Comparison of ENCODE assay signal across 8 cellular contexts in the genomic region with DNA sequence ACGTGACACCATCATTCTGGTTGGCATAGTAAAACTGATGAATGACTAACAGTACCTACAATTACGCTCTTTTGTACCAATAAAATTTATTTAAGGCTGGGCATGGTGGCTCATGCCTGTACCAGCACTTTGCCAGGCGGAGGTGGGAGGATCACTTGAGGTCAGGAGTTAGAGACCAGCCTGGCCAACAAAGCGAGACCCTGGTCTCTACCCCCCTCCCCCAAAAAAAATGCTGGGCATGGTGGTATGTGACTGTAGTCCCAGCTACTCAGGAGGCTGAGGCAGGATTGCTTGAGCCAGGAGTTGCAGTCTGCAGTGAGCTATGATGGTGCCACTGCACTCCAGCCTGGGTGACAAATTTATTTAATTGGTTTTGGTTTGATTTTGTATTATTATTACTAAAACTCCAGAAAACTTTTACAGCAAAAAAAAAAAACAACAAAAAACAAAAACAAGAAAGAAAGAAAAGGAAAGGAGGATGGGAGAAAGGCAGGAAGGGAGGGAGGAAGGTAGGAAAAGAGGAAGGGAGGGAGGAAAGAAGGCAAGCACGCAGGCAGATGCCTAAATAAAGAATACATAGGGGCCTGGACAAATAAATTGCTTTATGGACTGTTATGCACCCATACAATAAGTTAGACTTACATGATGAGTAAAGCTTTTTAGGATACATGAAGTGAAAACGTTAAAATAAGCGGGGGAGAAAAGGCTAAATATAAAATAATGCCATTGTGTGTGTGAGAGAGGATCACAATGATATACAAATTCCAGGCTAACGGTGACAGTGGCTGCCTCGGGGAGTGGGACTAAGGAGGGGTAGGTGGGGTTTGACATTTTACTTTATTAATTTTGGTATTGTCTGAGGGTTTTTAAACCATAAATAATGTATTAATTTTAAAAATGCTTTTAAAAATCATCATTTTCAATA. TPM values are rescaled to one million over a fixed set of nuclear protein-coding genes. Genes with fewer than 3 reads are reported as not detected.
DNase-seq lines count a peak whose midpoint lies in the region; ATAC-seq and TF ChIP-seq lines count a peak whose summit lies in the region.

No MANE protein-coding gene starts in this region.

- H3K9ac ChIP-seq in BLaER1 (peak overlapping the region; percentile 71), HUES64 (ENCODE audit: low read depth, low read length) (peak overlapping the region; percentile 87), colonic mucosa (ENCODE audit: low read depth in 2 of 2, low read length in 2 of 2) (peak overlapping the region in 1 of 2 donors; percentile 77)

- intact Hi-C loops in colonic mucosa (cut with DNase I) (loop anchor here (5.0 to 10.0 kb wide), 2 partner anchors 130 to 142 kb away; a partner anchor contains a TSS), posterior vena cava (cut with DNase I) (loop anchor here in 1 of 2 donors (5.0 kb wide), 1 partner anchor 87 kb away; no protein-coding TSS in a partner anchor)

- peaks cover 45% of the 10 kb centered on the region for H3K27me3 ChIP-seq in BLaER1
- H3K27me3 ChIP-seq in HUES64 (ENCODE audit: insufficient read depth, low read length): peaks cover 48% of the 10 kb centered on the region
- no peaks in the 10 kb centered on the region for H3K27me3 ChIP-seq in colonic mucosa

- peak overlapping the region; percentile 73 to 89 for H3K27ac Mint-ChIP-seq in natural killer cell treated with Interleukin-12 subunit alpha and Interleukin-12 subunit beta and Interleukin-15 and Interleukin-18, amount 100 ng/mL, for 72 hours

- no peaks in the 10 kb centered on the region for H4K20me1 ChIP-seq in BLaER1

- H3K36me3 ChIP-seq in BLaER1 (peaks cover 25% of the 10 kb centered on the region), HUES64 (ENCODE audit: insufficient read depth, low read length) (peaks cover 24% of the 10 kb centered on the region), colonic mucosa (no peaks in the 10 kb centered on the region)

- H3K4me1 ChIP-seq in BLaER1 (peaks cover 5% of the 10 kb centered on the region; the same call in 1 of the 2 replicates), HUES64 (ENCODE audit: insufficient read depth, low read length) (peaks cover 11% of the 10 kb centered on the region; the same call in 1 of the 2 replicates), colonic mucosa (peaks cover 5% of the 10 kb centered on the region)

- peaks cover 12% of the 10 kb centered on the region for H3K36me3 Mint-ChIP-seq in natural killer cell treated with Interleukin-12 subunit alpha and Interleukin-12 subunit beta and Interleukin-15 and Interleukin-18, amount 100 ng/mL, for 72 hours

- peak overlapping the region; percentile 56 for H3K27ac ChIP-seq in BLaER1
- H3K27ac ChIP-seq in HUES64 (ENCODE audit: low read depth, low read length): peak overlapping the region; percentile 41; the same call in 1 of the 2 replicates
- peak overlapping the region; percentile 47 for H3K27ac ChIP-seq in colonic mucosa

- TF ChIP-seq CTCF in colonic mucosa (IDR thresholded peaks at IDR 0.05): no peak

- no peaks in the 10 kb centered on the region for H3K9me3 Mint-ChIP-seq in natural killer cell treated with Interleukin-12 subunit alpha and Interleukin-12 subunit beta and Interleukin-15 and Interleukin-18, amount 100 ng/mL, for 72 hours

- WGBS in HUES64: 67% methylated on average over 9 of the region's 9 CpGs

- peaks cover 15 to 22% of the 10 kb centered on the region in 2 donors for H3K27me3 Mint-ChIP-seq in natural killer cell treated with Interleukin-12 subunit alpha and Interleukin-12 subunit beta and Interleukin-15 and Interleukin-18, amount 100 ng/mL, for 72 hours

- DNase-seq in colonic mucosa (no peak), NCI-H2107 treated with DMSO at 0.1 percent for 48 hours (lab: John Stamatoyannopoulos, UW; ENCODE audit: unreplicated experiment) (no peak), posterior vena cava (ENCODE audit: low spot score) (no peak), NCI-H2196 (lab: John Stamatoyannopoulos, UW; ENCODE audit: unreplicated experiment) (no peak)
- DNase-seq in natural killer cell treated with Interleukin-12 subunit alpha and Interleukin-12 subunit beta and Interleukin-15 and Interleukin-18, amount 100 ng/mL, for 72 hours (ENCODE audit: low spot score): no peak

- peak overlapping the region; percentile 69 for H3K4me2 ChIP-seq in BLaER1

- H3K4me3 ChIP-seq in BLaER1 (peak overlapping the region; percentile 71), HUES64 (ENCODE audit: low read length) (peak overlapping the region; percentile 100), colonic mucosa (peak overlapping the region; percentile 79)

- H3K4me1 Mint-ChIP-seq in natural killer cell treated with Interleukin-12 subunit alpha and Interleukin-12 subunit beta and Interleukin-15 and Interleukin-18, amount 100 ng/mL, for 72 hours (ENCODE audit: low read depth in 2 of 2): peaks cover 9 to 13% of the 10 kb centered on the region in 2 donors

- H3K9me3 ChIP-seq in BLaER1: peaks cover 13% of the 10 kb centered on the region; the same call in 1 of the 2 replicates
- no peaks in the 10 kb centered on the region for H3K9me3 ChIP-seq in HUES64 (ENCODE audit: insufficient read depth, low read depth, low read length)
- H3K9me3 ChIP-seq in colonic mucosa: no peaks in the 10 kb centered on the region

- no peak for ATAC-seq in natural killer cell treated with Interleukin-12 subunit alpha and Interleukin-12 subunit beta and Interleukin-15 and Interleukin-18, amount 100 ng/mL, for 72 hours
- no peak for ATAC-seq in HG03378 (IDR thresholded peaks at IDR 0.05; ENCODE audit: unreplicated experiment)

- peak overlapping the region; percentile 85 for H3K4me3 Mint-ChIP-seq in natural killer cell treated with Interleukin-12 subunit alpha and Interleukin-12 subunit beta and Interleukin-15 and Interleukin-18, amount 100 ng/mL, for 72 hours

RNA-seq across cellular contexts. Expression of a gene that starts 0.7 kb away (rescaled TPM):
- 11.2 TPM for polyA plus RNA-seq in HUES64 (2013, experiment 1 of 2)
- 13.0 TPM for polyA plus RNA-seq in HUES64 (2013, experiment 2 of 2)
- total RNA-seq in colonic mucosa: 1 to 10 TPM; 8.9 to 9.8 TPM
- total RNA-seq in natural killer cell treated with Interleukin-12 subunit alpha and Interleukin-12 subunit beta and Interleukin-15 and Interleukin-18, amount 100 ng/mL, for 72 hours: 10 to 100 TPM; 12.6 to 13.1 TPM
- total RNA-seq in posterior vena cava: 10 to 100 TPM in 1 of 2 donors, 1 to 10 TPM in 1; 9.2 to 10.4 TPM

RNA-seq across cellular contexts. Expression of a gene that starts 27.7 kb away (rescaled TPM):
- polyA plus RNA-seq in HUES64 (2013, experiment 1 of 2): 4.5 TPM
- polyA plus RNA-seq in HUES64 (2013, experiment 2 of 2): 4.9 TPM
- 1 to 10 TPM; 4.9 to 5.2 TPM for total RNA-seq in colonic mucosa
- total RNA-seq in natural killer cell treated with Interleukin-12 subunit alpha and Interleukin-12 subunit beta and Interleukin-15 and Interleukin-18, amount 100 ng/mL, for 72 hours: 1 to 10 TPM; 3.3 to 4.7 TPM
- total RNA-seq in posterior vena cava: 1 to 10 TPM; 3.1 to 5.6 TPM

RNA-seq across cellular contexts. Expression of a gene that starts 34.7 kb away (rescaled TPM):
- not detected for polyA plus RNA-seq in HUES64 (2013, experiment 1 of 2)
- polyA plus RNA-seq in HUES64 (2013, experiment 2 of 2): not detected
- total RNA-seq in colonic mucosa: under 1 TPM; 0.25 to 0.29 TPM
- total RNA-seq in natural killer cell treated with Interleukin-12 subunit alpha and Interleukin-12 subunit beta and Interleukin-15 and Interleukin-18, amount 100 ng/mL, for 72 hours: under 1 TPM in 1 of 2 donors, not detected in 1; 0.45 TPM
- total RNA-seq in posterior vena cava: 1 to 10 TPM; 2.7 to 2.8 TPM

RNA-seq across cellular contexts. Expression of a gene that starts 42.5 kb away (rescaled TPM):
- polyA plus RNA-seq in HUES64 (2013, experiment 1 of 2): 11.5 TPM
- 11.2 TPM for polyA plus RNA-seq in HUES64 (2013, experiment 2 of 2)
- total RNA-seq in colonic mucosa: 1 to 10 TPM; 4.2 to 7.8 TPM
- 1 to 10 TPM; 6.7 to 8.3 TPM for total RNA-seq in natural killer cell treated with Interleukin-12 subunit alpha and Interleukin-12 subunit beta and Interleukin-15 and Interleukin-18, amount 100 ng/mL, for 72 hours
- 10 to 100 TPM; 15.8 to 18.8 TPM for total RNA-seq in posterior vena cava

RNA-seq across cellular contexts. Expression of a gene that starts 57.0 kb away (rescaled TPM):
- 7.6 TPM for polyA plus RNA-seq in HUES64 (2013, experiment 1 of 2)
- 8.4 TPM for polyA plus RNA-seq in HUES64 (2013, experiment 2 of 2)
- total RNA-seq in colonic mucosa (1 to 10 TPM; 1.0 to 2.0 TPM), posterior vena cava (1 to 10 TPM; 6.0 to 6.4 TPM)
- 1 to 10 TPM; 1.6 to 2.6 TPM for total RNA-seq in natural killer cell treated with Interleukin-12 subunit alpha and Interleukin-12 subunit beta and Interleukin-15 and Interleukin-18, amount 100 ng/mL, for 72 hours
